8 cellular contexts compared by ENCODE assay signal in genomic region chr20:16573011-16573965, GRCh38. TPM values are rescaled to one million over a fixed set of nuclear protein-coding genes. Genes with fewer than 3 reads are reported as not detected.
DNase-seq lines count a peak whose midpoint lies in the region; ATAC-seq and TF ChIP-seq lines count a peak whose summit lies in the region.

A gene with protein sequence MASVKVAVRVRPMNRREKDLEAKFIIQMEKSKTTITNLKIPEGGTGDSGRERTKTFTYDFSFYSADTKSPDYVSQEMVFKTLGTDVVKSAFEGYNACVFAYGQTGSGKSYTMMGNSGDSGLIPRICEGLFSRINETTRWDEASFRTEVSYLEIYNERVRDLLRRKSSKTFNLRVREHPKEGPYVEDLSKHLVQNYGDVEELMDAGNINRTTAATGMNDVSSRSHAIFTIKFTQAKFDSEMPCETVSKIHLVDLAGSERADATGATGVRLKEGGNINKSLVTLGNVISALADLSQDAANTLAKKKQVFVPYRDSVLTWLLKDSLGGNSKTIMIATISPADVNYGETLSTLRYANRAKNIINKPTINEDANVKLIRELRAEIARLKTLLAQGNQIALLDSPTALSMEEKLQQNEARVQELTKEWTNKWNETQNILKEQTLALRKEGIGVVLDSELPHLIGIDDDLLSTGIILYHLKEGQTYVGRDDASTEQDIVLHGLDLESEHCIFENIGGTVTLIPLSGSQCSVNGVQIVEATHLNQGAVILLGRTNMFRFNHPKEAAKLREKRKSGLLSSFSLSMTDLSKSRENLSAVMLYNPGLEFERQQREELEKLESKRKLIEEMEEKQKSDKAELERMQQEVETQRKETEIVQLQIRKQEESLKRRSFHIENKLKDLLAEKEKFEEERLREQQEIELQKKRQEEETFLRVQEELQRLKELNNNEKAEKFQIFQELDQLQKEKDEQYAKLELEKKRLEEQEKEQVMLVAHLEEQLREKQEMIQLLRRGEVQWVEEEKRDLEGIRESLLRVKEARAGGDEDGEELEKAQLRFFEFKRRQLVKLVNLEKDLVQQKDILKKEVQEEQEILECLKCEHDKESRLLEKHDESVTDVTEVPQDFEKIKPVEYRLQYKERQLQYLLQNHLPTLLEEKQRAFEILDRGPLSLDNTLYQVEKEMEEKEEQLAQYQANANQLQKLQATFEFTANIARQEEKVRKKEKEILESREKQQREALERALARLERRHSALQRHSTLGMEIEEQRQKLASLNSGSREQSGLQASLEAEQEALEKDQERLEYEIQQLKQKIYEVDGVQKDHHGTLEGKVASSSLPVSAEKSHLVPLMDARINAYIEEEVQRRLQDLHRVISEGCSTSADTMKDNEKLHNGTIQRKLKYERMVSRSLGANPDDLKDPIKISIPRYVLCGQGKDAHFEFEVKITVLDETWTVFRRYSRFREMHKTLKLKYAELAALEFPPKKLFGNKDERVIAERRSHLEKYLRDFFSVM (N-terminal part only) (minus strand): TSS chr20:16573448. CDS start chr20:16573275, 173 bp downstream.

- H3K27me3 Mint-ChIP-seq in activated CD4-positive, alpha-beta memory T cell treated with anti-CD3 and anti-CD28 coated beads, Interleukin-2, amount 10 ng/mL, durations not matched to agents 7 days and 5 days: no peaks in the 10 kb centered on the region

- ATAC-seq in GM19351 (IDR thresholded peaks at IDR 0.05; ENCODE audit: unreplicated experiment) (peak; percentile 75), HG03469 (IDR thresholded peaks at IDR 0.05; ENCODE audit: unreplicated experiment) (peak; percentile 75), lung (ENCODE audit: insufficient read depth, low FRiP score) (peak; percentile 96)

- TF ChIP-seq CTCF in lung (IDR thresholded peaks at IDR 0.05; ENCODE audit: control extremely low read depth, extremely low read depth): no peak

- WGBS in lung, 2 donors: 10 to 13% methylated on average over 46 to 65 of the region's 65 CpGs

- peak within 1 kb of the TSS; percentile 72 for H3K27ac Mint-ChIP-seq in activated CD4-positive, alpha-beta memory T cell treated with anti-CD3 and anti-CD28 coated beads, Interleukin-2, amount 10 ng/mL, durations not matched to agents 7 days and 5 days

- no peaks in the 10 kb centered on the region for H3K27me3 ChIP-seq in duodenal mucosa (ENCODE audit: control insufficient read depth in 1 of 2, insufficient read depth in 2 of 2, low read length in 2 of 2)
- H3K27me3 ChIP-seq in lung (ENCODE audit: control insufficient read depth, insufficient read depth): no peaks in the 10 kb centered on the region

- H3K4me3 Mint-ChIP-seq in activated CD4-positive, alpha-beta memory T cell treated with anti-CD3 and anti-CD28 coated beads, Interleukin-2, amount 10 ng/mL, durations not matched to agents 7 days and 5 days: peak within 1 kb of the TSS; percentile 83

- POLR2A ChIA-PET in activated CD4-positive, alpha-beta memory T cell treated with anti-CD3 and anti-CD28 coated beads, Interleukin-2, amount 10 ng/mL, durations not matched to agents 7 days and 5 days (lab: Charles Lee): no interaction called here

- no peaks in the 10 kb centered on the region for H3K9me3 Mint-ChIP-seq in activated CD4-positive, alpha-beta memory T cell treated with anti-CD3 and anti-CD28 coated beads, Interleukin-2, amount 10 ng/mL, durations not matched to agents 7 days and 5 days

- peaks cover 33 to 46% of the 10 kb centered on the region in 2 donors for H3K4me1 ChIP-seq in duodenal mucosa (ENCODE audit: control insufficient read depth in 1 of 2, insufficient read depth in 2 of 2, low read length in 2 of 2)
- peaks cover 0 to 7% of the 10 kb centered on the region in 2 donors for H3K4me1 ChIP-seq in lung (ENCODE audit: control insufficient read depth in 2 of 2, insufficient read depth in 2 of 2, low read length in 2 of 2)

- no peaks in the 10 kb centered on the region for H3K36me3 Mint-ChIP-seq in activated CD4-positive, alpha-beta memory T cell treated with anti-CD3 and anti-CD28 coated beads, Interleukin-2, amount 10 ng/mL, durations not matched to agents 7 days and 5 days (ENCODE audit: low read depth)

- H3K36me3 ChIP-seq in duodenal mucosa (ENCODE audit: control insufficient read depth in 1 of 2, insufficient read depth in 2 of 2, low read length in 2 of 2) (no peaks in the 10 kb centered on the region), lung (ENCODE audit: control insufficient read depth in 2 of 2, insufficient read depth in 2 of 2, low read length in 2 of 2) (no peaks in the 10 kb centered on the region)

- CTCF ChIA-PET in activated CD4-positive, alpha-beta memory T cell treated with anti-CD3 and anti-CD28 coated beads, Interleukin-2, amount 10 ng/mL, durations not matched to agents 7 days and 5 days (lab: Charles Lee): no interaction called here

- H3K4me1 Mint-ChIP-seq in activated CD4-positive, alpha-beta memory T cell treated with anti-CD3 and anti-CD28 coated beads, Interleukin-2, amount 10 ng/mL, durations not matched to agents 7 days and 5 days: peaks cover 43% of the 10 kb centered on the region

- H3K9ac ChIP-seq in duodenal mucosa (ENCODE audit: low read depth in 1 of 2, low read length in 2 of 2): peak within 1 kb of the TSS; percentile 80 to 84

- H3K9me3 ChIP-seq in duodenal mucosa (ENCODE audit: control insufficient read depth in 1 of 2, low read length in 2 of 2) (no peaks in the 10 kb centered on the region), lung (ENCODE audit: control insufficient read depth in 2 of 2, insufficient read depth in 1 of 2, low read length in 1 of 2) (no peaks in the 10 kb centered on the region)

- H3K4me3 ChIP-seq in duodenal mucosa (ENCODE audit: low read depth in 1 of 2, low read length in 2 of 2): peak within 1 kb of the TSS; percentile 78 to 88
- H3K4me3 ChIP-seq in lung: peak within 1 kb of the TSS; percentile 64

- peak; percentile 40 to 93 (median 88) for DNase-seq in C1 segment of cervical spinal cord (lab: John Stamatoyannopoulos, UW)
- peak; percentile 93 for DNase-seq in NCI-H748 (lab: John Stamatoyannopoulos, UW; ENCODE audit: unreplicated experiment)
- DNase-seq in activated CD4-positive, alpha-beta memory T cell treated with anti-CD3 and anti-CD28 coated beads, Interleukin-2, amount 10 ng/mL, durations not matched to agents 7 days and 5 days: peak; percentile 88
- peak; percentile 92 for DNase-seq in lung (ENCODE audit: low spot score)
- peak; percentile 28 to 86 (median 65) for DNase-seq in stimulated activated CD4-positive, alpha-beta T cell treated with anti-CD3 and anti-CD28 coated beads, TNF-alpha, amount 100 ng/mL, for 1 hour (ENCODE audit: low read depth in 3 of 3, low spot score in 1 of 3)

- H3K27ac ChIP-seq in duodenal mucosa (ENCODE audit: low read depth, low read length) (peak within 1 kb of the TSS; percentile 64), lung (ENCODE audit: low read depth in 1 of 2, low read length in 1 of 2) (peak within 1 kb of the TSS; percentile 48 to 68)

RNA-seq across cellular contexts. Expression of the gene that starts here (rescaled TPM):
- total RNA-seq in activated CD4-positive, alpha-beta memory T cell treated with anti-CD3 and anti-CD28 coated beads, Interleukin-2, amount 10 ng/mL, durations not matched to agents 7 days and 5 days: 1 to 10 TPM; 8.8 to 8.9 TPM
- total RNA-seq in lung: 10 to 100 TPM; 11.9 to 20.3 TPM
- polyA plus RNA-seq in lung: 1 to 10 TPM; 5.9 to 7.3 TPM

Comparison
In these comparisons a context has a peak if more than half of its experiments do, and no peak if none do; other contexts are left out.
1. Peak in every context shown above with its lines: DNase-seq, ATAC-seq, H3K4me3 ChIP-seq and H3K27ac ChIP-seq.